ENCODE assay signal across 24 cellular contexts in genomic region chr5:43294226-43294625, GRCh38. TPM values are rescaled to one million over a fixed set of nuclear protein-coding genes. Genes with fewer than 3 reads are reported as not detected.
DNase-seq lines count a peak whose midpoint lies in the region; ATAC-seq and TF ChIP-seq lines count a peak whose summit lies in the region.
"Had no signal": no experiment of that assay in that cellular context is flagged by ENCODE, and none has a peak within 500 bp of the region (broad histone marks: within the 10 kb centered on the region; RNA-seq: fewer than 3 reads in every experiment).

No MANE protein-coding gene starts in this region.

- peaks cover 12 to 47% of the 10 kb centered on the region in 2 donors for H3K36me3 Mint-ChIP-seq in activated T-cell treated with anti-CD3 and anti-CD28 coated beads, Interleukin-2, amount 50 U/mL, for 72 hours (ENCODE audit: insufficient read depth in 2 of 2)
- peaks cover 95% of the 10 kb centered on the region for H3K36me3 Mint-ChIP-seq in activated T-cell treated with anti-CD3 and anti-CD28 coated beads, Interleukin-2, amount 50 U/mL, for 24 hours (ENCODE audit: low read depth)

- no peaks in the 10 kb centered on the region for H3K27me3 Mint-ChIP-seq in activated T-cell treated with anti-CD3 and anti-CD28 coated beads, Interleukin-2, amount 50 U/mL, for 72 hours (ENCODE audit: low read depth)
- no peaks in the 10 kb centered on the region for H3K27me3 Mint-ChIP-seq in activated T-cell treated with anti-CD3 and anti-CD28 coated beads, Interleukin-2, amount 50 U/mL, for 24 hours
- H3K27me3 Mint-ChIP-seq: CD4-positive, alpha-beta T cell; natural killer cell treated with Interleukin-12 subunit alpha and Interleukin-12 subunit beta and Interleukin-15 and Interleukin-18, amount 100 ng/mL, for 72 hours; progenitor cell of endocrine pancreas had no signal

- no peaks in the 10 kb centered on the region for H3K4me1 Mint-ChIP-seq in activated T-cell treated with anti-CD3 and anti-CD28 coated beads, Interleukin-2, amount 50 U/mL, for 72 hours (ENCODE audit: low read depth)
- H3K4me1 Mint-ChIP-seq in activated T-cell treated with anti-CD3 and anti-CD28 coated beads, Interleukin-2, amount 50 U/mL, for 24 hours (ENCODE audit: low read depth) = peaks cover 4% of the 10 kb centered on the region

- no peak overlapping the region for H3K4me3 Mint-ChIP-seq in activated T-cell treated with anti-CD3 and anti-CD28 coated beads, Interleukin-2, amount 50 U/mL, for 72 hours
- no peak overlapping the region for H3K4me3 Mint-ChIP-seq in activated T-cell treated with anti-CD3 and anti-CD28 coated beads, Interleukin-2, amount 50 U/mL, for 24 hours
- H3K4me3 Mint-ChIP-seq: activated naive CD4-positive, alpha-beta T cell treated with anti-CD3 and anti-CD28 coated beads for 36 hours; CD4-positive, alpha-beta T cell; natural killer cell treated with Interleukin-12 subunit alpha and Interleukin-12 subunit beta and Interleukin-15 and Interleukin-18, amount 100 ng/mL, for 72 hours had no signal

- no peak overlapping the region for H3K27ac ChIP-seq in substantia nigra (ENCODE audit: low read depth, low read length, poor library complexity, severe bottlenecking)
- H3K27ac ChIP-seq: body of pancreas, Peyer's patch, SK-N-MC, thoracic aorta had no signal

- H3K4me3 ChIP-seq in fibroblast of villous mesenchyme (ENCODE audit: low read depth, low read length) = no peak overlapping the region
- H3K4me3 ChIP-seq: body of pancreas, Peyer's patch, SK-N-MC, thoracic aorta had no signal

- ATAC-seq in activated T-cell treated with anti-CD3 and anti-CD28 coated beads, Interleukin-2, amount 50 U/mL, for 72 hours (replicated peaks in 1 of 2) = no peak
- ATAC-seq in GM21786 (IDR thresholded peaks at IDR 0.05; ENCODE audit: unreplicated experiment) = no peak
- ATAC-seq: body of pancreas; natural killer cell treated with Interleukin-12 subunit alpha and Interleukin-12 subunit beta and Interleukin-15 and Interleukin-18, amount 100 ng/mL, for 72 hours had no signal

- TF ChIP-seq CTCF in fibroblast of villous mesenchyme (IDR thresholded peaks at IDR 0.05; ENCODE audit: insufficient read depth, low read depth, low read length) = no peak

- no peaks in the 10 kb centered on the region for H3K9me3 Mint-ChIP-seq in activated T-cell treated with anti-CD3 and anti-CD28 coated beads, Interleukin-2, amount 50 U/mL, for 72 hours
- no peaks in the 10 kb centered on the region for H3K9me3 Mint-ChIP-seq in activated T-cell treated with anti-CD3 and anti-CD28 coated beads, Interleukin-2, amount 50 U/mL, for 24 hours
- H3K9me3 Mint-ChIP-seq: activated naive CD4-positive, alpha-beta T cell treated with anti-CD3 and anti-CD28 coated beads for 36 hours; CD4-positive, alpha-beta T cell; natural killer cell treated with Interleukin-12 subunit alpha and Interleukin-12 subunit beta and Interleukin-15 and Interleukin-18, amount 100 ng/mL, for 72 hours had no signal

- no peak for DNase-seq in activated T-cell treated with anti-CD3 and anti-CD28 coated beads, Interleukin-2, amount 50 U/mL, for 72 hours
- no peak for DNase-seq in activated T-cell treated with anti-CD3 and anti-CD28 coated beads, Interleukin-2, amount 50 U/mL, for 24 hours
- DNase-seq in amniotic epithelial cell (ENCODE audit: low read depth) (peak; percentile 92), fibroblast of villous mesenchyme (ENCODE audit: low read depth) (peak; percentile 71), hippocampal formation (lab: John Stamatoyannopoulos, UW) (no peak), MV-4-11 (lab: John Stamatoyannopoulos, UW) (no peak), substantia nigra (lab: John Stamatoyannopoulos, UW) (no peak)
- DNase-seq: activated CD4-positive, alpha-beta T cell treated with anti-CD3 and anti-CD28 coated beads for 4 hours; activated CD8-positive, alpha-beta memory T cell treated with anti-CD3 and anti-CD28 coated beads, Interleukin-2, amount 50 U/mL, for 48 hours; activated naive CD4-positive, alpha-beta T cell treated with anti-CD3 and anti-CD28 coated beads for 36 hours; body of pancreas; CD4-positive, alpha-beta T cell; DMS53; islet precursor cell; mammary epithelial cell; NCI-H146; NCI-H2227 treated with DMSO at 0.1 percent for 48 hours; Peyer's patch; small intestine had no signal

- H3K27ac Mint-ChIP-seq in activated T-cell treated with anti-CD3 and anti-CD28 coated beads, Interleukin-2, amount 50 U/mL, for 72 hours = peak overlapping the region; percentile 75
- H3K27ac Mint-ChIP-seq in activated T-cell treated with anti-CD3 and anti-CD28 coated beads, Interleukin-2, amount 50 U/mL, for 24 hours = no peak overlapping the region
- H3K27ac Mint-ChIP-seq: activated naive CD4-positive, alpha-beta T cell treated with anti-CD3 and anti-CD28 coated beads for 36 hours; CD4-positive, alpha-beta T cell; natural killer cell treated with Interleukin-12 subunit alpha and Interleukin-12 subunit beta and Interleukin-15 and Interleukin-18, amount 100 ng/mL, for 72 hours; progenitor cell of endocrine pancreas had no signal

RNA-seq across cellular contexts. Expression of gene HMGCS1, which starts 19.0 kb away (rescaled TPM):
- total RNA-seq in activated T-cell treated with anti-CD3 and anti-CD28 coated beads, Interleukin-2, amount 50 U/mL, for 72 hours = 10 to 100 TPM; 78.6 to 81.5 TPM
- 220 and 234 TPM in 2 replicates for total RNA-seq in fibroblast of villous mesenchyme

Comparison
In these comparisons a context has a peak if more than half of its experiments do, and no peak if none do; other contexts are left out.
1. DNase-seq: peak in amniotic epithelial cell (single experiment) and fibroblast of villous mesenchyme (single experiment); none in activated T-cell treated with anti-CD3 and anti-CD28 coated beads, Interleukin-2, amount 50 U/mL, for 72 hours (0 of 2), activated T-cell treated with anti-CD3 and anti-CD28 coated beads, Interleukin-2, amount 50 U/mL, for 24 hours (single experiment), hippocampal formation (0 of 2), MV-4-11 (single experiment) and substantia nigra (0 of 49).